In the genomic region with DNA sequence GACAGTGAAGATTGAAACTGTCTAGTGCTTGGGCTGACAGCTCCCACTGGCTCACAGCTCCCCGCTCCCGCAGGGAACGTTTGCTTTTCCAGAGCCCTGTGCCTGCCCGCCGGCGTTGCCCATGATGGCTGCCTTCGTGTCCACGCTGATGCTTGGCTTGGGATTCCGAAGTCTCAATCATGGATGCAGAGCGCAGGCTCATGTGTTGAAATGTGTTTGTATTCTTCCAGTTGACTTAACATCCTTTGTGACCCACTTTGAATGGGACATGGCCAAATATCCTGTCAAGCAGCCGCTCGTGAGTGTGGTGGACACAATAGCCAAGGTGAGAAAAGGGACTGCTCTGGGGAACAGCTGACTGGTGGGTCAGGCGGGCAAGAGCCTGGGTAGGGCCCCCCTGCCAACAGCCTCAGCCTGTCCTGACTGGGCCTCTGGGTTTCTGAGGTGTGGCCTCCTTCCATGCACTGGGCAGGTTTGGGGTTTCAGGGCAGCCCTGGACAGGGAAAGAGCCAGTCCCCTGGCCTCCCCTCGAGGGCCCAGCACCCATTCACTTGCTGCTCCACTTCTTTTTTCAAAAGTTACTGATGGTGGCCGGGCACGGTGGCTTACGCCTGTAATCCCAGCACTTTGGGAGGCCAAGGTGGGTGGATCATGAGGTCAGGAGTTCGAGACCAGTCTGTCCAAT, we compare ENCODE assay signal across 35 cellular contexts. TPM values are rescaled to one million over a fixed set of nuclear protein-coding genes. Genes with fewer than 3 reads are reported as not detected.
"Had no signal": no experiment of that assay in that cellular context is flagged by ENCODE, and none has a peak within 500 bp of the region (broad histone marks: within the 10 kb centered on the region; RNA-seq: fewer than 3 reads in every experiment).

No MANE protein-coding gene starts in this region.

- ATAC-seq: activated CD4-positive, CD25-positive, alpha-beta regulatory T cell treated with anti-CD3 and anti-CD28 coated beads, Interleukin-2, amount 50 U/mL, for 24 hours; naive thymus-derived CD4-positive, alpha-beta T cell; T-helper 17 cell had no signal

- H3K4me3 Mint-ChIP-seq: central memory CD8-positive, alpha-beta T cell; immature natural killer cell; mesothelial cell of epicardium; naive thymus-derived CD4-positive, alpha-beta T cell; neural crest cell; stimulated activated naive B cell treated with anti-CD40 and anti-IgM and Interleukin-4, amounts not matched to agents 10 μg/mL and 1 μg/mL and 100 μg/mL, for 72 hours; T-helper 17 cell had no signal

- DNase-seq: activated CD4-positive, alpha-beta T cell treated with anti-CD3 and anti-CD28 coated beads for 48 hours; activated CD4-positive, alpha-beta T cell treated with anti-CD3 and anti-CD28 coated beads, Interleukin-2, amount 50 U/mL, for 48 hours; activated CD8-positive, alpha-beta memory T cell treated with anti-CD3 and anti-CD28 coated beads for 24 hours; activated gamma-delta T cell; activated naive CD4-positive, alpha-beta T cell treated with anti-CD3 and anti-CD28 coated beads, Interleukin-2, amount 50 U/mL, for 16 hours; amygdala; effector memory CD4-positive, alpha-beta T cell; erythroblast; head of caudate nucleus; hippocampal formation; immature natural killer cell; kidney; left colon; naive thymus-derived CD4-positive, alpha-beta T cell; stimulated activated CD4-positive, alpha-beta T cell treated with anti-CD3 and anti-CD28 coated beads, Interleukin-15, amount 100 ng/mL, for 24 hours; stimulated activated CD4-positive, alpha-beta T cell treated with anti-CD3 and anti-CD28 coated beads, Interleukin-2, amount 100 ng/mL, for 24 hours; stimulated activated naive B cell treated with anti-CD40 and anti-IgM and Interleukin-4, amounts not matched to agents 10 μg/mL and 1 μg/mL and 100 μg/mL, for 72 hours; stomach; T-helper 17 cell; T1000; thyroid gland; upper lobe of left lung; WERI-Rb-1 had no signal

- H3K9me3 Mint-ChIP-seq: central memory CD8-positive, alpha-beta T cell; immature natural killer cell; mesothelial cell of epicardium; naive thymus-derived CD4-positive, alpha-beta T cell; neural crest cell; stimulated activated naive B cell treated with anti-CD40 and anti-IgM and Interleukin-4, amounts not matched to agents 10 μg/mL and 1 μg/mL and 100 μg/mL, for 72 hours had no signal

- FAIRE-seq: bronchial epithelial cell, kidney had no signal

- H3K27ac Mint-ChIP-seq: immature natural killer cell; mesothelial cell of epicardium; naive thymus-derived CD4-positive, alpha-beta T cell; progenitor cell of endocrine pancreas; stimulated activated naive B cell treated with anti-CD40 and anti-IgM and Interleukin-4, amounts not matched to agents 10 μg/mL and 1 μg/mL and 100 μg/mL, for 72 hours; T-helper 17 cell had no signal

- H3K4me3 ChIP-seq: coronary artery, dorsolateral prefrontal cortex, smooth muscle cell, stomach, thyroid gland, upper lobe of left lung, vagina had no signal

- H3K4me1 Mint-ChIP-seq: central memory CD8-positive, alpha-beta T cell; immature natural killer cell; mesothelial cell of epicardium; naive thymus-derived CD4-positive, alpha-beta T cell had no signal

- H3K27ac ChIP-seq: coronary artery, dorsolateral prefrontal cortex, stomach, thyroid gland, upper lobe of left lung, vagina, WERI-Rb-1 had no signal

- H3K27me3 ChIP-seq: thyroid gland, upper lobe of left lung, vagina had no signal

- H3K9me3 ChIP-seq: stomach, thyroid gland, upper lobe of left lung, vagina had no signal

- H3K4me1 ChIP-seq: thyroid gland, upper lobe of left lung, vagina had no signal

- H3K4me2 ChIP-seq: smooth muscle cell had no signal

- H3K36me3 Mint-ChIP-seq: immature natural killer cell; mesothelial cell of epicardium; naive thymus-derived CD4-positive, alpha-beta T cell had no signal

- H3K36me3 ChIP-seq: stomach, thyroid gland, upper lobe of left lung, vagina, WERI-Rb-1 had no signal

RNA-seq across cellular contexts. Expression of gene ATP6V1C2, which starts 42.8 kb away (rescaled TPM):
- total RNA-seq: naive thymus-derived CD4-positive, alpha-beta T cell; osteocyte; T-helper 17 cell; thyroid gland had no signal
- polyA plus RNA-seq: fibroblast of lung; naive thymus-derived CD4-positive, alpha-beta T cell had no signal
